9 cellular contexts compared by ENCODE assay signal in genomic region chr6:31355540-31355988, GRCh38. TPM values are rescaled to one million over a fixed set of nuclear protein-coding genes. Genes with fewer than 3 reads are reported as not detected.
A peak's percentile ranks its signal among the peaks of the same experiment; 100 is the strongest.
DNase-seq lines count a peak whose midpoint lies in the region; ATAC-seq and TF ChIP-seq lines count a peak whose summit lies in the region.
"Had no signal": no experiment of that assay in that cellular context is flagged by ENCODE, and none has a peak within 500 bp of the region (broad histone marks: within the 10 kb centered on the region; RNA-seq: fewer than 3 reads in every experiment).

No MANE protein-coding gene starts in this region.

- DNase-seq in GM12865 (ENCODE audit: low read depth) (no peak), fibroblast of lung (ENCODE audit: low read depth in 2 of 2) (no peak), skeletal muscle cell (ENCODE audit: low read depth) (no peak), HuH-7 (ENCODE audit: low spot score) (no peak), mucosa of gallbladder (ENCODE audit: low spot score) (no peak), foreskin melanocyte (no peak)
- DNase-seq: NCI-H774 had no signal

- peaks cover 14% of the 10 kb centered on the region for H3K79me2 ChIP-seq in fibroblast of lung (ENCODE audit: control insufficient read depth, insufficient read depth, low read length)

- peaks cover 13% of the 10 kb centered on the region for H3K4me1 ChIP-seq in fibroblast of lung (ENCODE audit: control insufficient read depth, extremely low read depth, insufficient read depth, low read length)

- H3K9me3 ChIP-seq in fibroblast of lung (ENCODE audit: control insufficient read depth, insufficient read depth, low read depth, low read length): no peaks in the 10 kb centered on the region

- H3K4me3 ChIP-seq in GM12865 (ENCODE audit: low read depth, low read length) (peak overlapping the region; percentile 86), WI38 (ENCODE audit: low read depth, low read length) (peak overlapping the region; percentile 73), fibroblast of lung (replicated peaks in 1 of 4; ENCODE audit: control extremely low read depth in 1 of 4, insufficient read depth in 1 of 4, low read depth in 3 of 4, low read length in 4 of 4) (peak overlapping the region; percentile 26 to 80 (median 76)), skeletal muscle cell (ENCODE audit: low read depth, low read length) (peak overlapping the region; percentile 62)

- H4K20me1 ChIP-seq in fibroblast of lung (ENCODE audit: control insufficient read depth, extremely low read depth, insufficient read depth, low read length): no peaks in the 10 kb centered on the region

- peaks cover 4% of the 10 kb centered on the region for H3K27me3 ChIP-seq in fibroblast of lung (ENCODE audit: control insufficient read depth, insufficient read depth, low read length)

- no peak overlapping the region for H3K9ac ChIP-seq in fibroblast of lung (ENCODE audit: insufficient read depth, low read length)

- no peak overlapping the region for H3K27ac ChIP-seq in fibroblast of lung (ENCODE audit: insufficient read depth, low read length)

- TF ChIP-seq CTCF in GM12865 (IDR thresholded peaks at IDR 0.05; ENCODE audit: insufficient read depth, low read depth, low read length, missing control alignments) (no peak), WI38 (IDR thresholded peaks at IDR 0.05; ENCODE audit: low read depth, low read length) (no peak), fibroblast of lung (conservative IDR thresholded peaks at IDR 0.05 in 1 of 2, IDR thresholded peaks at IDR 0.05 in 1 of 2; ENCODE audit: low read depth in 1 of 2, low read length in 2 of 2) (no peak)

- H3K4me2 ChIP-seq in fibroblast of lung (ENCODE audit: extremely low read depth, insufficient read depth, low read length): peak overlapping the region; percentile 69

- peaks cover 8% of the 10 kb centered on the region for H3K36me3 ChIP-seq in fibroblast of lung (ENCODE audit: control insufficient read depth, insufficient read depth, low read length)

- no peak for ATAC-seq in GM18520 (IDR thresholded peaks at IDR 0.05; ENCODE audit: unreplicated experiment)

- no peak overlapping the region for H2AFZ ChIP-seq in fibroblast of lung (ENCODE audit: low read length)

RNA-seq across cellular contexts. Expression of gene HLA-B, which starts 1.4 kb away (rescaled TPM):
- total RNA-seq in fibroblast of lung (190 and 244 TPM in 2 replicates), mucosa of gallbladder (1,432 TPM)
- 441 and 1,124 TPM in 2 replicates for polyA plus RNA-seq in fibroblast of lung
- 401 and 1,381 TPM in 2 replicates for polyA plus RNA-seq in fibroblast of lung (2012)
- 317 and 804 TPM in 2 replicates for polyA minus RNA-seq in fibroblast of lung (ENCODE audit: low replicate concordance)

RNA-seq across cellular contexts. Expression of gene MICA, which starts 47.8 kb away (rescaled TPM):
- total RNA-seq in fibroblast of lung: 28.5 and 85.2 TPM in 2 replicates
- polyA plus RNA-seq in fibroblast of lung: 54.2 and 81.1 TPM in 2 replicates
- polyA plus RNA-seq in fibroblast of lung (2012): 40.6 and 64.6 TPM in 2 replicates
- 44.3 and 87.7 TPM in 2 replicates for polyA minus RNA-seq in fibroblast of lung (ENCODE audit: low replicate concordance)
- 31.7 TPM for total RNA-seq in mucosa of gallbladder
